ENCODE assay signal across 35 cellular contexts in the genomic region with DNA sequence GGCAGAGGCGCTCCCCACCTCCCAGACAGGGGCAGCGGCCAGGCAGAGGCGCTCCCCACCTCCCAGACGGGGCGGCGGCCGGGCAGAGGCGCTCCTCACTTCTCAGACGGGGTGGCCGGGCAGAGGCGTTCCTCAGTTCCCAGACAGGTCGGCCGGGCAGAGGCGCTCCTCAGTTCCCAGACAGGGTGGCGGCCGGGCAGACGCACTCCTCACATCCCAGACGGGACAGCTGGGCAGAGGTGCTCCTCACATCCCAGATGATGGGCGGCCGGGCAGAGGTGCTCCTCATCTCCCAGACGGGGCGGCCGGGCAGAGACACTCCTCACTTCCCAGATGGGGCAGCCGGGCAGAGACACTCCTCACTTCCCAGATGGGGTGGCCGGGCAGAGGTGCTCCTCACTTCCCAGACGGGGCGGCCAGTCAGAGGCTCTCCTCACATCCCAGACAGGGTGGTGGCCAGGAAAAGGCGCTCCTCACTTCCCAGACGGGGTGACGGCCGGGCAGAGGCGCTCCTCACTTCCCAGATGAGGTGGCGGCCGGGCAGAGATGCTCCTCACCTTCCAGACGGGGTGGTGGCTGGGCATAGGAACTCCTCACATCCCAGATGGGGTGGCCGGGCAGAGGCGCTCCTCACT.
"Had no signal": no experiment of that assay in that cellular context is flagged by ENCODE, and none has a peak within 500 bp of the region (broad histone marks: within the 10 kb centered on the region; RNA-seq: fewer than 3 reads in every experiment).

No MANE protein-coding gene starts in this region.

- H3K27me3 Mint-ChIP-seq: activated CD4-positive, alpha-beta T cell treated with anti-CD3 and anti-CD28 coated beads, Interleukin-2, amount 10 ng/mL, durations not matched to agents 24 days and 14 days had no signal

- H3K27ac ChIP-seq: ascending aorta, cardiac muscle cell, VCaP had no signal

- H3K4me3 Mint-ChIP-seq: activated B cell treated with CpG ODN at 0.5 μM for 24 hours; activated CD4-positive, alpha-beta memory T cell treated with anti-CD3 and anti-CD28 coated beads for 36 hours; activated CD4-positive, alpha-beta T cell treated with anti-CD3 and anti-CD28 coated beads, Interleukin-2, amount 10 ng/mL, durations not matched to agents 24 days and 14 days; activated CD8-positive, alpha-beta T cell treated with anti-CD3 and anti-CD28 coated beads for 36 hours; activated naive CD4-positive, alpha-beta T cell treated with anti-CD3 and anti-CD28 coated beads, Interleukin-2, amount 10 ng/mL, durations not matched to agents 7 days and 5 days; activated naive CD4-positive, alpha-beta T cell treated with anti-CD3 and anti-CD28 coated beads, Interleukin-2, amount 50 U/mL, for 24 hours; activated naive CD8-positive, alpha-beta T cell; activated naive CD8-positive, alpha-beta T cell treated with anti-CD3 and anti-CD28 coated beads, Interleukin-2, amount 10 ng/mL, durations not matched to agents 7 days and 5 days; activated naive CD8-positive, alpha-beta T cell treated with anti-CD3 and anti-CD28 coated beads, Interleukin-2, amount 50 U/mL, for 24 hours; activated T-cell treated with anti-CD3 and anti-CD28 coated beads, Interleukin-2, amount 50 U/mL, for 4 hours; activated T-cell treated with anti-CD3 and anti-CD28 coated beads, Interleukin-2, amount 50 U/mL, for 72 hours; activated T-helper 1 cell treated with anti-CD3 and anti-CD28 coated beads, Interleukin-12 subunit alpha, Interleukin-12 subunit beta, Interleukin-2, Interleukin-4 antibody, amounts not matched to agents 30 ng/mL and 10 ng/mL and 1 ng/mL, durations not matched to agents 14 hours and 24 hours and 36 hours; activated T-helper 17 cell treated with anti-CD3 and anti-CD28 coated beads, Interleukin-2, amount 50 U/mL, for 72 hours; brain; central memory CD8-positive, alpha-beta T cell; T-helper 1 cell treated with Interleukin-12 subunit alpha and Interleukin-12 subunit beta and Interleukin-4 antibody, amounts not matched to agents 30 μg/mL and 1 μg/mL, for 36 hours; T-helper 2 cell treated with Interferon-gamma antibody and Interleukin-4, amounts not matched to agents 5 μg/mL and 100 μg/mL, for 36 hours had no signal

- DNase-seq: activated B cell treated with CpG ODN at 0.5 μM for 24 hours; activated CD4-positive, alpha-beta memory T cell treated with anti-CD3 and anti-CD28 coated beads for 36 hours; activated CD4-positive, alpha-beta T cell treated with anti-CD3 and anti-CD28 coated beads for 4 hours; activated CD4-positive, alpha-beta T cell treated with anti-CD3 and anti-CD28 coated beads, Interleukin-2, amount 10 ng/mL, durations not matched to agents 24 days and 14 days; activated CD4-positive, alpha-beta T cell treated with anti-CD3 and anti-CD28 coated beads, Interleukin-2, amount 50 U/mL, for 1 hour; activated CD4-positive, alpha-beta T cell treated with anti-CD3 and anti-CD28 coated beads, Interleukin-2, amount 50 U/mL, for 4 hours; activated CD4-positive, CD25-positive, alpha-beta regulatory T cell treated with anti-CD3 and anti-CD28 coated beads, Interleukin-2, amount 50 U/mL, for 72 hours; activated CD8-positive, alpha-beta memory T cell treated with anti-CD3 and anti-CD28 coated beads, Interleukin-2, amount 50 U/mL, for 4 hours; activated CD8-positive, alpha-beta T cell treated with anti-CD3 and anti-CD28 coated beads for 36 hours; activated naive CD4-positive, alpha-beta T cell treated with anti-CD3 and anti-CD28 coated beads, Interleukin-2, amount 10 ng/mL, durations not matched to agents 7 days and 5 days; activated naive CD4-positive, alpha-beta T cell treated with Interleukin-2 at 50 U/mL for 16 hours; activated naive CD8-positive, alpha-beta T cell treated with anti-CD3 and anti-CD28 coated beads, Interleukin-2, amount 10 ng/mL, durations not matched to agents 7 days and 5 days; activated naive CD8-positive, alpha-beta T cell treated with anti-CD3 and anti-CD28 coated beads, Interleukin-2, amount 50 U/mL, for 24 hours; activated T-cell treated with anti-CD3 and anti-CD28 coated beads for 4 hours; activated T-cell treated with anti-CD3 and anti-CD28 coated beads, Interleukin-2, amount 50 U/mL, for 1 hour; activated T-cell treated with anti-CD3 and anti-CD28 coated beads, Interleukin-2, amount 50 U/mL, for 4 hours; activated T-cell treated with anti-CD3 and anti-CD28 coated beads, Interleukin-2, amount 50 U/mL, for 72 hours; amygdala; anterior cingulate cortex; caudate nucleus; cerebellar nuclear complex; T-helper 1 cell; T-helper 2 cell; T-helper 9 cell had no signal

- H3K4me3 ChIP-seq: ascending aorta, cardiac muscle cell had no signal

- H3K4me1 ChIP-seq: ascending aorta had no signal

- H3K36me3 Mint-ChIP-seq: activated CD4-positive, alpha-beta memory T cell treated with anti-CD3 and anti-CD28 coated beads for 36 hours; activated naive CD4-positive, alpha-beta T cell treated with anti-CD3 and anti-CD28 coated beads, Interleukin-2, amount 10 ng/mL, durations not matched to agents 7 days and 5 days; activated naive CD8-positive, alpha-beta T cell treated with anti-CD3 and anti-CD28 coated beads, Interleukin-2, amount 10 ng/mL, durations not matched to agents 7 days and 5 days had no signal

- H3K36me3 ChIP-seq: ascending aorta, cardiac muscle cell had no signal

- H3K27ac Mint-ChIP-seq: activated B cell treated with CpG ODN at 0.5 μM for 24 hours; activated CD4-positive, alpha-beta memory T cell treated with anti-CD3 and anti-CD28 coated beads for 36 hours; activated CD4-positive, alpha-beta T cell treated with anti-CD3 and anti-CD28 coated beads, Interleukin-2, amount 10 ng/mL, durations not matched to agents 24 days and 14 days; activated CD8-positive, alpha-beta T cell treated with anti-CD3 and anti-CD28 coated beads for 36 hours; activated naive CD4-positive, alpha-beta T cell treated with anti-CD3 and anti-CD28 coated beads, Interleukin-2, amount 10 ng/mL, durations not matched to agents 7 days and 5 days; activated naive CD4-positive, alpha-beta T cell treated with anti-CD3 and anti-CD28 coated beads, Interleukin-2, amount 50 U/mL, for 24 hours; activated naive CD8-positive, alpha-beta T cell; activated naive CD8-positive, alpha-beta T cell treated with anti-CD3 and anti-CD28 coated beads, Interleukin-2, amount 10 ng/mL, durations not matched to agents 7 days and 5 days; activated naive CD8-positive, alpha-beta T cell treated with anti-CD3 and anti-CD28 coated beads, Interleukin-2, amount 50 U/mL, for 24 hours; activated T-cell treated with anti-CD3 and anti-CD28 coated beads, Interleukin-2, amount 50 U/mL, for 72 hours; activated T-helper 1 cell treated with anti-CD3 and anti-CD28 coated beads, Interleukin-12 subunit alpha, Interleukin-12 subunit beta, Interleukin-2, Interleukin-4 antibody, amounts not matched to agents 30 ng/mL and 10 ng/mL and 1 ng/mL, durations not matched to agents 14 hours and 24 hours and 36 hours; activated T-helper 17 cell treated with anti-CD3 and anti-CD28 coated beads, Interleukin-2, amount 50 U/mL, for 72 hours; brain; T-helper 1 cell treated with Interleukin-12 subunit alpha and Interleukin-12 subunit beta and Interleukin-4 antibody, amounts not matched to agents 30 μg/mL and 1 μg/mL, for 36 hours; T-helper 2 cell treated with Interferon-gamma antibody and Interleukin-4, amounts not matched to agents 5 μg/mL and 100 μg/mL, for 36 hours had no signal

- H3K4me1 Mint-ChIP-seq: activated B cell treated with CpG ODN at 0.5 μM for 24 hours; activated CD4-positive, alpha-beta T cell treated with anti-CD3 and anti-CD28 coated beads, Interleukin-2, amount 10 ng/mL, durations not matched to agents 24 days and 14 days; activated naive CD4-positive, alpha-beta T cell treated with anti-CD3 and anti-CD28 coated beads, Interleukin-2, amount 10 ng/mL, durations not matched to agents 7 days and 5 days; activated naive CD4-positive, alpha-beta T cell treated with anti-CD3 and anti-CD28 coated beads, Interleukin-2, amount 50 U/mL, for 24 hours; activated naive CD8-positive, alpha-beta T cell treated with anti-CD3 and anti-CD28 coated beads, Interleukin-2, amount 10 ng/mL, durations not matched to agents 7 days and 5 days; activated naive CD8-positive, alpha-beta T cell treated with anti-CD3 and anti-CD28 coated beads, Interleukin-2, amount 50 U/mL, for 24 hours; activated T-helper 17 cell treated with anti-CD3 and anti-CD28 coated beads, Interleukin-2, amount 50 U/mL, for 72 hours; brain; central memory CD8-positive, alpha-beta T cell had no signal

- H3K27me3 ChIP-seq: ascending aorta, cardiac muscle cell had no signal
